29 cellular contexts compared by ENCODE assay signal in the genomic region with DNA sequence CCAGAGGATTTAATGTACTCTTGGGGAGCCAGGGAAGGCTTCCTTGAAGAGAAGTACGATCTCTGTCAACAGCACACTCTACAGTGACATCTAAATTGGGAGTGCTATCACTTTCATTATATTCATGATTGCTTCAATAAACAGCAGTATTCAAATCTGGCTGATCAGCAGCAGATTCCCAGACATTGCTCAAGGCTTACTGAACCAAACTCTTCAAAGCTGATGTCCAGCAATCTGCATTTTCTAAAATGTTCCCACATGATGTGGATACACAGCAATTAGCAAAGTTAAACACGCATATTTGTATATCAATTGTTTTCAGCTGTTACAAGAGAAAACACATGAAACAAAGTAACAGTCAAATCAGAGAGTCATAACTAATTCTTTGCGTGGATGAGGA. TPM values are rescaled to one million over a fixed set of nuclear protein-coding genes. Genes with fewer than 3 reads are reported as not detected.
DNase-seq lines count a peak whose midpoint lies in the region; TF ChIP-seq lines count a peak whose summit lies in the region.
"Had no signal": no experiment of that assay in that cellular context is flagged by ENCODE, and none has a peak within 500 bp of the region (broad histone marks: within the 10 kb centered on the region; RNA-seq: fewer than 3 reads in every experiment).

No MANE protein-coding gene starts in this region.

- no peak overlapping the region for H4K91ac ChIP-seq in neuronal stem cell (ENCODE audit: low read depth, low read length, poor library complexity)

- H3K27ac ChIP-seq in GM23248 (no peak overlapping the region), neuronal stem cell (replicated peaks; ENCODE audit: low read length) (no peak overlapping the region), ascending aorta (no peak overlapping the region)
- H3K27ac ChIP-seq: C4-2B, epithelial cell of prostate, gastroesophageal sphincter, prostate gland, SJSA1, tibial nerve had no signal

- H2BK5ac ChIP-seq in neuronal stem cell (ENCODE audit: low read length): no peak overlapping the region

- H3K4me1 ChIP-seq in GM23248 (ENCODE audit: insufficient read depth) (no peaks in the 10 kb centered on the region), neuronal stem cell (ENCODE audit: control insufficient read depth in 2 of 2, insufficient read depth in 1 of 2, low read depth in 1 of 2, low read length in 2 of 2) (peaks cover 0 to 5% of the 10 kb centered on the region in 2 donors), ascending aorta (no peaks in the 10 kb centered on the region)
- H3K4me1 ChIP-seq: gastroesophageal sphincter, prostate gland, SJSA1, tibial nerve had no signal

- no peak overlapping the region for H4K8ac ChIP-seq in neuronal stem cell (ENCODE audit: low read depth, low read length)

- no peaks in the 10 kb centered on the region for H3K27me3 ChIP-seq in GM23248 (replicated peaks; ENCODE audit: insufficient read depth)
- H3K27me3 ChIP-seq in neuronal stem cell (ENCODE audit: control insufficient read depth in 3 of 3, insufficient read depth in 3 of 3, low read depth in 1 of 3, low read length in 3 of 3): no peaks in the 10 kb centered on the region
- H3K27me3 ChIP-seq in ascending aorta: no peaks in the 10 kb centered on the region
- H3K27me3 ChIP-seq: gastroesophageal sphincter, SJSA1, tibial nerve had no signal

- H2BK12ac ChIP-seq in neuronal stem cell (ENCODE audit: low read length): no peak overlapping the region

- no peak overlapping the region for H3K18ac ChIP-seq in neuronal stem cell (ENCODE audit: low read length)

- H3K9ac ChIP-seq in GM23248: no peak overlapping the region
- H3K9ac ChIP-seq in neuronal stem cell (ENCODE audit: low read depth, low read length, poor library complexity): no peak overlapping the region

- H3K4me2 ChIP-seq in GM23248 (ENCODE audit: unreplicated experiment) (no peak overlapping the region), neuronal stem cell (ENCODE audit: insufficient read depth, low read length, poor library complexity, severe bottlenecking) (no peak overlapping the region)

- no peaks in the 10 kb centered on the region for H3K36me3 ChIP-seq in GM23248 (ENCODE audit: low read depth)
- no peaks in the 10 kb centered on the region for H3K36me3 ChIP-seq in neuronal stem cell (replicated peaks in 1 of 2; ENCODE audit: control insufficient read depth in 2 of 2, insufficient read depth in 2 of 2, low read length in 2 of 2)
- no peaks in the 10 kb centered on the region for H3K36me3 ChIP-seq in ascending aorta
- H3K36me3 ChIP-seq: gastroesophageal sphincter, prostate gland, SJSA1, tibial nerve had no signal

- 13 to 21% methylated on average over 3 of the region's 3 CpGs for WGBS in GM23248 (ENCODE audit: low coverage in 1 of 2, low lambda C conversion rate in 2 of 2, missing lambda C conversion rate in 2 of 2), 2 experiments
- no CpG with 5 or more reads among the region's 3 CpGs for WGBS in neuronal stem cell (ENCODE audit: extremely low coverage in 2 of 2, insufficient read length in 2 of 2, insufficient replicate concordance in 1 of 2), 2 donors

- no peak overlapping the region for H3K23ac ChIP-seq in neuronal stem cell (ENCODE audit: low read depth, low read length, poor library complexity)

- H3K9me2 ChIP-seq in GM23248 (ENCODE audit: insufficient read depth): no peaks in the 10 kb centered on the region

- H3K79me2 ChIP-seq in GM23248 (ENCODE audit: insufficient read depth): no peaks in the 10 kb centered on the region

- H2AFZ ChIP-seq in GM23248 (peak overlapping the region; percentile 50), neuronal stem cell (ENCODE audit: low read length) (peak overlapping the region; percentile 26)

- H3F3A ChIP-seq in GM23248 (ENCODE audit: insufficient read depth): no peaks in the 10 kb centered on the region

- H3K9me3 ChIP-seq in GM23248 (ENCODE audit: low read depth): no peaks in the 10 kb centered on the region
- H3K9me3 ChIP-seq in neuronal stem cell (replicated peaks in 1 of 2; ENCODE audit: control insufficient read depth in 2 of 2, insufficient read depth in 1 of 2, low read depth in 1 of 2, low read length in 2 of 2): no peaks in the 10 kb centered on the region
- no peaks in the 10 kb centered on the region for H3K9me3 ChIP-seq in ascending aorta
- H3K9me3 ChIP-seq: prostate gland, SJSA1 had no signal

- no peak overlapping the region for H3K4ac ChIP-seq in neuronal stem cell (ENCODE audit: low read length)

- CTCF ChIA-PET in AG04449 (lab: Yijun Ruan, JAX): interaction anchor here (0.9 to 1.4 kb wide), 3 partner anchors 8 to 59 kb away, joined by 3 to 4 read pairs (median 3); no protein-coding TSS in a partner anchor

- POLR2A ChIA-PET in AG04449 (lab: Yijun Ruan, JAX): no interaction called here

- no peak overlapping the region for H2BK120ac ChIP-seq in neuronal stem cell (ENCODE audit: low read depth, low read length)

- H2BK15ac ChIP-seq in neuronal stem cell (ENCODE audit: low read length): no peak overlapping the region

- H4K20me1 ChIP-seq in GM23248 (ENCODE audit: insufficient read depth): no peaks in the 10 kb centered on the region

- no peak overlapping the region for H3K4me3 ChIP-seq in AG04449 (ENCODE audit: low read depth, low read length)
- no peak overlapping the region for H3K4me3 ChIP-seq in GM23248
- H3K4me3 ChIP-seq in foreskin fibroblast (ENCODE audit: low read depth in 1 of 2, low read length in 2 of 2): peak overlapping the region in 1 of 2 donors; percentile 0
- no peak overlapping the region for H3K4me3 ChIP-seq in neuronal stem cell (ENCODE audit: low read length in 2 of 2)
- H3K4me3 ChIP-seq in ascending aorta: no peak overlapping the region
- H3K4me3 ChIP-seq: gastroesophageal sphincter, prostate gland, SJSA1, tibial nerve had no signal

- TF ChIP-seq CTCF in AG04449 (IDR thresholded peaks at IDR 0.05; ENCODE audit: insufficient read depth, low read length, missing control alignments): no peak
- no peak for TF ChIP-seq CTCF in foreskin fibroblast (IDR thresholded peaks at IDR 0.05; ENCODE audit: low read depth, low read length)
- no peak for TF ChIP-seq CTCF in ascending aorta (IDR thresholded peaks at IDR 0.05)

- intact Hi-C loops in ascending aorta (cut with DNase I): no loop called here

- no peak overlapping the region for H2AK5ac ChIP-seq in neuronal stem cell (ENCODE audit: low read depth, low read length)

- in situ Hi-C loops in GM23248 (cut with MboI): no loop called here

- H3K79me1 ChIP-seq in neuronal stem cell (ENCODE audit: low read depth, low read length): no peaks in the 10 kb centered on the region

- no peak overlapping the region for H3K14ac ChIP-seq in neuronal stem cell (ENCODE audit: low read length)

- DNase-seq in AG04449 (ENCODE audit: low read depth, low spot score): peak; percentile 52
- peak; percentile 27 for DNase-seq in GM23248
- DNase-seq in foreskin fibroblast: peak; percentile 40 to 55
- no peak for DNase-seq in neuronal stem cell (ENCODE audit: low spot score)
- no peak for DNase-seq in HUDEP-2 (lab: John Stamatoyannopoulos, UW; ENCODE audit: unreplicated experiment in 76 of 76)
- no peak for DNase-seq in ascending aorta (ENCODE audit: low spot score in 2 of 2)
- no peak for DNase-seq in NCI-H226
- DNase-seq in hippocampal formation (lab: John Stamatoyannopoulos, UW): no peak
- DNase-seq: activated CD4-positive, CD25-positive, alpha-beta regulatory T cell treated with anti-CD3 and anti-CD28 coated beads, Interleukin-2, amount 50 U/mL, for 72 hours; activated CD8-positive, alpha-beta memory T cell treated with anti-CD3 and anti-CD28 coated beads for 24 hours; activated naive CD4-positive, alpha-beta T cell treated with anti-CD3 and anti-CD28 coated beads for 36 hours; activated T-cell treated with anti-CD3 and anti-CD28 coated beads, Interleukin-2, amount 50 U/mL, for 4 hours; aorta; central memory CD4-positive, alpha-beta T cell; H9; KG1; mesendoderm; NCI-H146; NCI-H510A treated with DMSO at 0.1 percent for 48 hours; stimulated activated CD4-positive, alpha-beta T cell treated with anti-CD3 and anti-CD28 coated beads, Interleukin-12 subunit alpha, Interleukin-12 subunit beta, amount 100 ng/mL, for 4 hours; stimulated activated CD4-positive, alpha-beta T cell treated with anti-CD3 and anti-CD28 coated beads, Interleukin-4, amount 100 ng/mL, for 4 hours; stimulated activated naive CD8-positive, alpha-beta T cell treated with anti-CD3 and anti-CD28 coated beads, Interleukin-15, Interleukin-2, amounts not matched to agents 100 U/mL and 50 U/mL, for 24 hours; T-helper 1 cell had no signal

RNA-seq across cellular contexts. Expression of gene SYTL2, which starts 44.1 kb away (rescaled TPM):
- total RNA-seq in GM23248 (2014; rRNA removed; shearing (Covaris generic)): 3.3 and 5.3 TPM in 2 replicates
- 3.5 TPM in 2 replicates for polyA plus RNA-seq in GM23248 (2016; fragmentation: Nextera tagmentation; extraction: Ambion mirVana)
- 13.8 TPM for polyA plus RNA-seq in neuronal stem cell (2013, experiment 1 of 2)
- polyA plus RNA-seq in neuronal stem cell (2013, experiment 2 of 2): 13.5 TPM
- total RNA-seq in ascending aorta: 151 TPM

Comparison
In these comparisons a context has a peak if more than half of its experiments do, and no peak if none do; other contexts are left out.
1. DNase-seq: peak in AG04449 (single experiment), GM23248 (single experiment) and foreskin fibroblast (2 of 2); none in neuronal stem cell (single experiment), HUDEP-2 (0 of 76), ascending aorta (0 of 2), NCI-H226 (single experiment) and hippocampal formation (0 of 2).
2. RNA of gene SYTL2, which starts 44.1 kb away (total RNA-seq): 151 TPM in ascending aorta (single experiment); 3.3 to 5.3 TPM in GM23248; every median in the first group is over 10 times any median in the second.